Comparison of ENCODE assay signal across 12 cellular contexts in genomic region chr1:41882068-41882477, GRCh38. TPM values are rescaled to one million over a fixed set of nuclear protein-coding genes. Genes with fewer than 3 reads are reported as not detected.
DNase-seq lines count a peak whose midpoint lies in the region; ATAC-seq and TF ChIP-seq lines count a peak whose summit lies in the region.
"Had no signal": no experiment of that assay in that cellular context is flagged by ENCODE, and none has a peak within 500 bp of the region (broad histone marks: within the 10 kb centered on the region; RNA-seq: fewer than 3 reads in every experiment).

No MANE protein-coding gene starts in this region.

- H3K9me3 ChIP-seq in PC-9 (ENCODE audit: insufficient read depth, low read depth): no peaks in the 10 kb centered on the region
- H3K9me3 ChIP-seq: testis had no signal

- peaks cover 44% of the 10 kb centered on the region for H3K4me1 Mint-ChIP-seq in mesothelial cell of epicardium
- H3K4me1 Mint-ChIP-seq in T-helper 2 cell treated with Interferon-gamma antibody and Interleukin-4, amounts not matched to agents 5 μg/mL and 100 μg/mL, for 36 hours (ENCODE audit: low read depth): peaks cover 12% of the 10 kb centered on the region

- H3K9me2 ChIP-seq in PC-9 (ENCODE audit: insufficient read depth): no peaks in the 10 kb centered on the region

- no peaks in the 10 kb centered on the region for H3K27me3 Mint-ChIP-seq in mesothelial cell of epicardium (ENCODE audit: low read depth)
- H3K27me3 Mint-ChIP-seq in T-helper 2 cell treated with Interferon-gamma antibody and Interleukin-4, amounts not matched to agents 5 μg/mL and 100 μg/mL, for 36 hours (ENCODE audit: low read depth): no peaks in the 10 kb centered on the region
- H3K27me3 Mint-ChIP-seq: activated CD4-positive, alpha-beta memory T cell treated with anti-CD3 and anti-CD28 coated beads, Interleukin-2, amount 10 ng/mL, durations not matched to agents 7 days and 5 days had no signal

- no peaks in the 10 kb centered on the region for H3K79me2 ChIP-seq in KMS-11 (ENCODE audit: insufficient read depth, low read depth)
- peaks cover 43% of the 10 kb centered on the region for H3K79me2 ChIP-seq in PC-9 (ENCODE audit: low read depth)

- no peak overlapping the region; the same call in 1 of the 2 replicates for H3K9ac ChIP-seq in KMS-11

- H3K27ac ChIP-seq in KMS-11: peak overlapping the region; percentile 35; the same call in 1 of the 2 replicates
- peak overlapping the region; percentile 75 for H3K27ac ChIP-seq in PC-9
- H3K27ac ChIP-seq: testis had no signal

- POLR2A ChIA-PET in PC-9 (lab: Charles Lee; ENCODE audit: unreplicated experiment): no interaction called here

- CTCF ChIA-PET in PC-9 (lab: Charles Lee): no interaction called here

- H2AFZ ChIP-seq in KMS-11 (ENCODE audit: low read depth) (peak overlapping the region; percentile 28; the same call in 1 of the 2 replicates), PC-9 (peak overlapping the region; percentile 10; the same call in 1 of the 2 replicates)

- H3K4me2 ChIP-seq in KMS-11: peak overlapping the region; percentile 37; the same call in 1 of the 2 replicates
- peak overlapping the region; percentile 64 for H3K4me2 ChIP-seq in PC-9

- H3K27me3 ChIP-seq in KMS-11 (ENCODE audit: insufficient read depth, low read depth) (no peaks in the 10 kb centered on the region), PC-9 (ENCODE audit: insufficient read depth, low read depth) (no peaks in the 10 kb centered on the region)
- H3K27me3 ChIP-seq: testis had no signal

- H4K20me1 ChIP-seq in KMS-11 (ENCODE audit: insufficient read depth) (no peaks in the 10 kb centered on the region), PC-9 (ENCODE audit: insufficient read depth) (no peaks in the 10 kb centered on the region)

- no peak for TF ChIP-seq CTCF in KMS-11 (conservative IDR thresholded peaks at IDR 0.05; ENCODE audit: low read depth, low read length)
- TF ChIP-seq CTCF in PC-9 (conservative IDR thresholded peaks at IDR 0.05): no peak
- no peak for TF ChIP-seq CTCF in mesothelial cell of epicardium (IDR thresholded peaks at IDR 0.05; ENCODE audit: unreplicated experiment)

- in situ Hi-C loops in ACHN (cut with HindIII; ENCODE audit: low pct_ligation_motif_present, low pct_unique_long_range_greater_than_20kb, low sequenced_read_pairs): no loop called here

- H3K4me1 ChIP-seq in KMS-11 (ENCODE audit: low read depth, poor library complexity, severe bottlenecking) (peaks cover 47% of the 10 kb centered on the region), PC-9 (replicated peaks; ENCODE audit: insufficient read depth) (peaks cover 58% of the 10 kb centered on the region)

- H3K4me3 ChIP-seq in KMS-11 (IDR thresholded peaks at IDR 0.05; ENCODE audit: insufficient read depth, low read depth, low read length): no peak overlapping the region
- peak overlapping the region; percentile 21; the same call in 1 of the 2 replicates for H3K4me3 ChIP-seq in PC-9
- H3K4me3 ChIP-seq: testis had no signal

- no peaks in the 10 kb centered on the region for H3K36me3 Mint-ChIP-seq in mesothelial cell of epicardium
- no peaks in the 10 kb centered on the region for H3K36me3 Mint-ChIP-seq in T-helper 2 cell treated with Interferon-gamma antibody and Interleukin-4, amounts not matched to agents 5 μg/mL and 100 μg/mL, for 36 hours (ENCODE audit: low read depth)

- ATAC-seq in GM19397 (IDR thresholded peaks at IDR 0.05; ENCODE audit: unreplicated experiment): no peak

- BruUV-seq in PC-9 (replicated peaks; lab: Mats Ljungman, UMichigan): no TSS peak

- H3K9me3 Mint-ChIP-seq in mesothelial cell of epicardium: no peaks in the 10 kb centered on the region
- no peaks in the 10 kb centered on the region for H3K9me3 Mint-ChIP-seq in T-helper 2 cell treated with Interferon-gamma antibody and Interleukin-4, amounts not matched to agents 5 μg/mL and 100 μg/mL, for 36 hours
- H3K9me3 Mint-ChIP-seq: activated CD4-positive, alpha-beta memory T cell treated with anti-CD3 and anti-CD28 coated beads, Interleukin-2, amount 10 ng/mL, durations not matched to agents 7 days and 5 days; endodermal cell had no signal

- H3K27ac Mint-ChIP-seq in mesothelial cell of epicardium: peak overlapping the region; percentile 74
- no peak overlapping the region for H3K27ac Mint-ChIP-seq in T-helper 2 cell treated with Interferon-gamma antibody and Interleukin-4, amounts not matched to agents 5 μg/mL and 100 μg/mL, for 36 hours
- H3K27ac Mint-ChIP-seq: activated CD4-positive, alpha-beta memory T cell treated with anti-CD3 and anti-CD28 coated beads, Interleukin-2, amount 10 ng/mL, durations not matched to agents 7 days and 5 days; endodermal cell had no signal

- peaks cover 19% of the 10 kb centered on the region; the same call in 1 of the 2 replicates for H3F3A ChIP-seq in PC-9 (ENCODE audit: insufficient read depth, low read depth)

- no peaks in the 10 kb centered on the region for H3K36me3 ChIP-seq in KMS-11 (ENCODE audit: insufficient read depth)
- no peaks in the 10 kb centered on the region for H3K36me3 ChIP-seq in PC-9 (ENCODE audit: low read depth)

- H3K4me3 Mint-ChIP-seq in mesothelial cell of epicardium: no peak overlapping the region
- H3K4me3 Mint-ChIP-seq in T-helper 2 cell treated with Interferon-gamma antibody and Interleukin-4, amounts not matched to agents 5 μg/mL and 100 μg/mL, for 36 hours: no peak overlapping the region
- H3K4me3 Mint-ChIP-seq: activated CD4-positive, alpha-beta memory T cell treated with anti-CD3 and anti-CD28 coated beads, Interleukin-2, amount 10 ng/mL, durations not matched to agents 7 days and 5 days; endodermal cell had no signal

- peak; percentile 93 for DNase-seq in DMS153 (lab: John Stamatoyannopoulos, UW)
- peak; percentile 41 to 80 for DNase-seq in PC-9
- DNase-seq in mesothelial cell of epicardium (ENCODE audit: low spot score in 2 of 2, unreplicated experiment in 2 of 2): no peak
- DNase-seq in NCI-H82 treated with DMSO at 0.1 percent for 48 hours (lab: John Stamatoyannopoulos, UW; ENCODE audit: unreplicated experiment): no peak
- DNase-seq in ACHN: no peak
- no peak for DNase-seq in T-helper 2 cell treated with Interferon-gamma antibody and Interleukin-4, amounts not matched to agents 5 μg/mL and 100 μg/mL, for 36 hours (ENCODE audit: low spot score)
- DNase-seq: activated CD4-positive, alpha-beta memory T cell treated with anti-CD3 and anti-CD28 coated beads, Interleukin-2, amount 10 ng/mL, durations not matched to agents 7 days and 5 days; endodermal cell; stimulated activated CD4-positive, alpha-beta T cell treated with anti-CD3 and anti-CD28 coated beads, Interleukin-4, amount 100 ng/mL, for 24 hours; testis had no signal

- intact Hi-C loops in PC-9 (cut with micrococcal nuclease; ENCODE audit: unreplicated experiment): loop anchor here (2.0 kb wide), 1 partner anchor 69 kb away; no protein-coding TSS in a partner anchor

RNA-seq across cellular contexts. Expression of gene HIVEP3, which starts 36.6 kb away (rescaled TPM):
- total RNA-seq in PC-9 (2021) (8.1 and 11.0 TPM in 2 replicates), mesothelial cell of epicardium (8.5 to 9.0 TPM (median 8.9 TPM) in 3 replicates)

Comparison
In these comparisons a context has a peak if more than half of its experiments do, and no peak if none do; other contexts are left out.
1. DNase-seq: peak in DMS153 (single experiment) and PC-9 (2 of 2); none in mesothelial cell of epicardium (0 of 2), NCI-H82 treated with DMSO at 0.1 percent for 48 hours (single experiment), ACHN (single experiment) and T-helper 2 cell treated with Interferon-gamma antibody and Interleukin-4, amounts not matched to agents 5 μg/mL and 100 μg/mL, for 36 hours (single experiment).